ENCODE assay signal across 10 cellular contexts in genomic region chr3:100114413-100115030, GRCh38. TPM values are rescaled to one million over a fixed set of nuclear protein-coding genes. Genes with fewer than 3 reads are reported as not detected.
DNase-seq lines count a peak whose midpoint lies in the region; ATAC-seq and TF ChIP-seq lines count a peak whose summit lies in the region.
"Had no signal": no experiment of that assay in that cellular context is flagged by ENCODE, and none has a peak within 500 bp of the region (broad histone marks: within the 10 kb centered on the region; RNA-seq: fewer than 3 reads in every experiment).

Gene FILIP1L, minus strand, starts transcription at chr3:100114501.

- DNase-seq in DMS 273 (lab: John Stamatoyannopoulos, UW; ENCODE audit: unreplicated experiment) (peak; percentile 81), ascending aorta (ENCODE audit: low spot score in 2 of 2) (no peak), right atrium auricular region (ENCODE audit: low spot score) (no peak), sigmoid colon (no peak), caudate nucleus (lab: John Stamatoyannopoulos, UW) (no peak)
- DNase-seq in stimulated activated CD4-positive, alpha-beta T cell treated with anti-CD3 and anti-CD28 coated beads, Interleukin-1b, Interleukin-23, amount 100 ng/mL, for 48 hours, result no peak
- no peak for DNase-seq in activated CD4-positive, CD25-positive, alpha-beta regulatory T cell (lab: John Stamatoyannopoulos, UW)
- DNase-seq: islet precursor cell, occipital lobe had no signal

- H3K4me3 ChIP-seq in ascending aorta, result no peak within 1 kb of the TSS
- peak within 1 kb of the TSS; percentile 36 to 39 for H3K4me3 ChIP-seq in right atrium auricular region
- H3K4me3 ChIP-seq in sigmoid colon, result no peak within 1 kb of the TSS

- no peak for ATAC-seq in GM21723 (IDR thresholded peaks at IDR 0.05; ENCODE audit: unreplicated experiment)

- TF ChIP-seq CTCF in ascending aorta (IDR thresholded peaks at IDR 0.05), result no peak
- TF ChIP-seq CTCF in right atrium auricular region (IDR thresholded peaks at IDR 0.05), result no peak
- TF ChIP-seq CTCF in sigmoid colon (IDR thresholded peaks at IDR 0.05), result no peak

- intact Hi-C loops in ascending aorta (cut with DNase I) (no loop called here), sigmoid colon (cut with DNase I) (no loop called here)

- no peak for TF ChIP-seq EP300 in sigmoid colon (IDR thresholded peaks at IDR 0.05)

- H3K4me1 ChIP-seq in ascending aorta (peaks cover 12 to 19% of the 10 kb centered on the region in 2 donors), right atrium auricular region (peaks cover 0 to 12% of the 10 kb centered on the region in 2 donors), sigmoid colon (peaks cover 0 to 11% (median 4%) of the 10 kb centered on the region in 4 donors)

- 87 to 91% methylated on average over 7 of the region's 7 CpGs for WGBS in sigmoid colon, 2 donors

- TF ChIP-seq POLR2A in sigmoid colon (IDR thresholded peaks at IDR 0.05), result no peak

- no peaks in the 10 kb centered on the region for H3K36me3 ChIP-seq in ascending aorta
- H3K36me3 ChIP-seq in right atrium auricular region, result no peaks in the 10 kb centered on the region
- H3K36me3 ChIP-seq in sigmoid colon, result no peaks in the 10 kb centered on the region

- H3K9me3 ChIP-seq in ascending aorta, result no peaks in the 10 kb centered on the region
- H3K9me3 ChIP-seq in right atrium auricular region, result no peaks in the 10 kb centered on the region
- H3K9me3 ChIP-seq in sigmoid colon, result no peaks in the 10 kb centered on the region

- H3K27me3 ChIP-seq in ascending aorta (no peaks in the 10 kb centered on the region), right atrium auricular region (no peaks in the 10 kb centered on the region), sigmoid colon (no peaks in the 10 kb centered on the region)

- H3K27ac ChIP-seq in ascending aorta (no peak within 1 kb of the TSS), right atrium auricular region (peak within 1 kb of the TSS; percentile 52 to 85), sigmoid colon (peak within 1 kb of the TSS in 1 of 4 donors; percentile 22), caudate nucleus (ENCODE audit: low read depth, low read length) (no peak within 1 kb of the TSS)

RNA-seq across cellular contexts. Expression of gene FILIP1L, which starts in this region (rescaled TPM):
- total RNA-seq in ascending aorta (106 TPM), right atrium auricular region (100 to 1,000 TPM in 1 of 2 donors, 10 to 100 TPM in 1; 97.0 to 112 TPM), sigmoid colon (10 to 100 TPM; 42.5 to 93.3 (median 67.6) TPM)
- polyA plus RNA-seq in sigmoid colon, result 10 to 100 TPM in 1 of 3 donors, 1 to 10 TPM in 2; 6.0 to 14.9 (median 6.5) TPM

Comparison
In these comparisons a context has a peak if more than half of its experiments do, and no peak if none do; other contexts are left out.
1. H3K27ac ChIP-seq: peak in right atrium auricular region (2 of 2); none in ascending aorta (0 of 2) and caudate nucleus (single experiment).
2. H3K4me3 ChIP-seq: peak in right atrium auricular region (2 of 2); none in ascending aorta (0 of 2) and sigmoid colon (0 of 4).